ENCODE assay signal across 1 cellular context in the genomic region with DNA sequence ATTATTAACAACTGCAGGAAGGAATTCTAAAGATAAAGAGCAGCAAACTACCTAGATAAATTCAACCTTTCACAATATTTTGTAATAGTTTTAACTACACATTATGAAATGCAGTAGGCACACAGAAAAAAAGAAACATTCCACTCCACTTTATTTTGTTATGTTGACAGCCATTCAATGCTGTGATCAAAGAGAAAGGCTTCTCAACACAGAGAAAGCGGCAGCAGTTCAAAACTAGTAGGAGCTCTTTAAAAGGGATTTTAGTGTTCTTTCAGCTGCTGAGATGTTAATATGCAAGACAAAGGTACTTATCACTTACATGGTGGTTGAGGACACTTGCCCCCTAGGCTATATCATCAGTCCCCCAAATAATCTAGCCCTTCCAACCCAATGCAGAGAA.
TF ChIP-seq lines count a peak whose summit lies in the region.

No MANE protein-coding gene starts in this region.

TF ChIP-seq in GM23338, 12 proteins besides CTCF, POLR2A, EP300 and RAD21 (continued from another document):
- TF ChIP-seq, protein P1, sequence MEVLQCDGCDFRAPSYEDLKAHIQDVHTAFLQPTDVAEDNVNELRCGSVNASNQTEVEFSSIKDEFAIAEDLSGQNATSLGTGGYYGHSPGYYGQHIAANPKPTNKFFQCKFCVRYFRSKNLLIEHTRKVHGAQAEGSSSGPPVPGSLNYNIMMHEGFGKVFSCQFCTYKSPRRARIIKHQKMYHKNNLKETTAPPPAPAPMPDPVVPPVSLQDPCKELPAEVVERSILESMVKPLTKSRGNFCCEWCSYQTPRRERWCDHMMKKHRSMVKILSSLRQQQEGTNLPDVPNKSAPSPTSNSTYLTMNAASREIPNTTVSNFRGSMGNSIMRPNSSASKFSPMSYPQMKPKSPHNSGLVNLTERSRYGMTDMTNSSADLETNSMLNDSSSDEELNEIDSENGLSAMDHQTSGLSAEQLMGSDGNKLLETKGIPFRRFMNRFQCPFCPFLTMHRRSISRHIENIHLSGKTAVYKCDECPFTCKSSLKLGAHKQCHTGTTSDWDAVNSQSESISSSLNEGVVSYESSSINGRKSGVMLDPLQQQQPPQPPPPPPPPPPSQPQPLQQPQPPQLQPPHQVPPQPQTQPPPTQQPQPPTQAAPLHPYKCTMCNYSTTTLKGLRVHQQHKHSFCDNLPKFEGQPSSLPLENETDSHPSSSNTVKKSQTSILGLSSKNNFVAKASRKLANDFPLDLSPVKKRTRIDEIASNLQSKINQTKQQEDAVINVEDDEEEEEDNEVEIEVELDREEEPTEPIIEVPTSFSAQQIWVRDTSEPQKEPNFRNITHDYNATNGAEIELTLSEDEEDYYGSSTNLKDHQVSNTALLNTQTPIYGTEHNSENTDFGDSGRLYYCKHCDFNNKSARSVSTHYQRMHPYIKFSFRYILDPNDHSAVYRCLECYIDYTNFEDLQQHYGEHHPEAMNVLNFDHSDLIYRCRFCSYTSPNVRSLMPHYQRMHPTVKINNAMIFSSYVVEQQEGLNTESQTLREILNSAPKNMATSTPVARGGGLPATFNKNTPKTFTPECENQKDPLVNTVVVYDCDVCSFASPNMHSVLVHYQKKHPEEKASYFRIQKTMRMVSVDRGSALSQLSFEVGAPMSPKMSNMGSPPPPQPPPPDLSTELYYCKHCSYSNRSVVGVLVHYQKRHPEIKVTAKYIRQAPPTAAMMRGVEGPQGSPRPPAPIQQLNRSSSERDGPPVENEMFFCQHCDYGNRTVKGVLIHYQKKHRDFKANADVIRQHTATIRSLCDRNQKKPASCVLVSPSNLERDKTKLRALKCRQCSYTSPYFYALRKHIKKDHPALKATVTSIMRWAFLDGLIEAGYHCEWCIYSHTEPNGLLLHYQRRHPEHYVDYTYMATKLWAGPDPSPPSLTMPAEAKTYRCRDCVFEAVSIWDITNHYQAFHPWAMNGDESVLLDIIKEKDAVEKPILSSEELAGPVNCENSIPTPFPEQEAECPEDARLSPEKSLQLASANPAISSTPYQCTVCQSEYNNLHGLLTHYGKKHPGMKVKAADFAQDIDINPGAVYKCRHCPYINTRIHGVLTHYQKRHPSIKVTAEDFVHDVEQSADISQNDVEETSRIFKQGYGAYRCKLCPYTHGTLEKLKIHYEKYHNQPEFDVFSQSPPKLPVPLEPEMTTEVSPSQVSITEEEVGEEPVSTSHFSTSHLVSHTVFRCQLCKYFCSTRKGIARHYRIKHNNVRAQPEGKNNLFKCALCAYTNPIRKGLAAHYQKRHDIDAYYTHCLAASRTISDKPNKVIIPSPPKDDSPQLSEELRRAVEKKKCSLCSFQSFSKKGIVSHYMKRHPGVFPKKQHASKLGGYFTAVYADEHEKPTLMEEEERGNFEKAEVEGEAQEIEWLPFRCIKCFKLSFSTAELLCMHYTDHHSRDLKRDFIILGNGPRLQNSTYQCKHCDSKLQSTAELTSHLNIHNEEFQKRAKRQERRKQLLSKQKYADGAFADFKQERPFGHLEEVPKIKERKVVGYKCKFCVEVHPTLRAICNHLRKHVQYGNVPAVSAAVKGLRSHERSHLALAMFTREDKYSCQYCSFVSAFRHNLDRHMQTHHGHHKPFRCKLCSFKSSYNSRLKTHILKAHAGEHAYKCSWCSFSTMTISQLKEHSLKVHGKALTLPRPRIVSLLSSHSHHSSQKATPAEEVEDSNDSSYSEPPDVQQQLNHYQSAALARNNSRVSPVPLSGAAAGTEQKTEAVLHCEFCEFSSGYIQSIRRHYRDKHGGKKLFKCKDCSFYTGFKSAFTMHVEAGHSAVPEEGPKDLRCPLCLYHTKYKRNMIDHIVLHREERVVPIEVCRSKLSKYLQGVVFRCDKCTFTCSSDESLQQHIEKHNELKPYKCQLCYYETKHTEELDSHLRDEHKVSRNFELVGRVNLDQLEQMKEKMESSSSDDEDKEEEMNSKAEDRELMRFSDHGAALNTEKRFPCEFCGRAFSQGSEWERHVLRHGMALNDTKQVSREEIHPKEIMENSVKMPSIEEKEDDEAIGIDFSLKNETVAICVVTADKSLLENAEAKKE (CRISPR knock-in tag; IDR thresholded peaks at IDR 0.05): 0 out of 2 replicates have a peak, but pooled peaks have one; percentile 13
- TF ChIP-seq NANOG (IDR thresholded peaks at IDR 0.05; ENCODE audit: borderline replicate concordance) (peak; percentile 94), ZNF114 (CRISPR knock-in tag; IDR thresholded peaks at IDR 0.05) (no peak)
